17 cellular contexts compared by ENCODE assay signal in the genomic region with DNA sequence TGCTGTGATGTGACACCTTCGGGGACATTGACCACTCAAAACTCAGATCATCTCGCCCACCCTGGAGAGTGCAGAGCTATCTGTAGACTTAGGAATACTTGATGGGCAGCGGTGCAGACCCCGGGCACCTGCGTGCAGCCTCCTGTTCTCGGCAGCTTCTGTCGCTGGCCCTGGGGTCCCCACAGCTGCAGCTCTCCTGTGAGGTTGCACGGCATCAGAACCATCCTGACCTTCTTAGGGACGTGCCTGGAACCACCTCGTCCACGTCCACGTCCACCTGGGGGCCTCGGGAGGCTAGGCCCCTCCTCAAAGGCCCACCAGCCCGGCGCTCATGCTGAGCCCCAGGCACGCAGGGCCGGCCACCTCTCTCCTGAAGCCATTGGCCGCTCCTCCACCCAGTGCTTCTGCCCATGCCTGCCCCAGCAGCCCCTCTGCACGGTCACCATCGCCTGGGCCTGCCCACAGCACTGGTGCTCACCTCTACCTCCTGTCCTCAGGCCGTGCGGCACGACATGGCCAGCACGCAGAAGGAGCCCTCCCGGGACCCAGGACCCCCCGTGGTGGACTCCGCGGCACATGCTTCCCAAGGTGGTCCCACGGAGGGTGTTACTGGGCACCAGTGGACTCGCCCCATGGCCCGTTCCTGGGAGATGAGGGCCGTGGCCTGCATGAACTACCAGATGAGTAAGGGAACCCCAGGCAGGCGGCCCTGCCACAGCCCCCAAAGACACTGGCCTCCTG. TPM values are rescaled to one million over a fixed set of nuclear protein-coding genes. Genes with fewer than 3 reads are reported as not detected.
A peak's percentile ranks its signal among the peaks of the same experiment; 100 is the strongest.
DNase-seq lines count a peak whose midpoint lies in the region; ATAC-seq and TF ChIP-seq lines count a peak whose summit lies in the region.
"Had no signal": no experiment of that assay in that cellular context is flagged by ENCODE, and none has a peak within 500 bp of the region (broad histone marks: within the 10 kb centered on the region; RNA-seq: fewer than 3 reads in every experiment).

No MANE protein-coding gene starts in this region.

- H3K4me2 ChIP-seq in GM23338, result no peak overlapping the region

- no peak for TF ChIP-seq CTCF in GM23338 (conservative IDR thresholded peaks at IDR 0.05; ENCODE audit: low read depth in 2 of 2)
- TF ChIP-seq CTCF in RWPE1 (conservative IDR thresholded peaks at IDR 0.05; ENCODE audit: low read depth), result no peak
- no peak for TF ChIP-seq CTCF in right lobe of liver (IDR thresholded peaks at IDR 0.05)
- TF ChIP-seq CTCF in sigmoid colon (IDR thresholded peaks at IDR 0.05), result no peak

- H3K27me3 Mint-ChIP-seq in GM23338 (ENCODE audit: insufficient read depth, low read depth, poor library complexity), result peaks cover 16% of the 10 kb centered on the region
- H3K27me3 Mint-ChIP-seq: activated CD8-positive, alpha-beta T cell treated with anti-CD3 and anti-CD28 coated beads for 36 hours; brain; CD4-positive, alpha-beta memory T cell had no signal

- H4K20me1 ChIP-seq in GM23338 (replicated peaks; ENCODE audit: insufficient read depth), result 0 out of 2 replicates have a peak, but pooled peaks cover 6% of the 10 kb centered on the region

- H3F3A ChIP-seq in GM23338 (replicated peaks; ENCODE audit: low read depth), result 0 out of 2 replicates have a peak, but pooled peaks cover 8% of the 10 kb centered on the region

- DNase-seq in GM23338 (ENCODE audit: low spot score) (no peak), RWPE1 (ENCODE audit: low spot score) (no peak), right lobe of liver (peak; percentile 30 to 62 (median 52)), sigmoid colon (peak; percentile 61), ureter (ENCODE audit: low spot score) (no peak), NK-92 (lab: John Stamatoyannopoulos, UW; ENCODE audit: unreplicated experiment) (no peak)
- DNase-seq: activated CD8-positive, alpha-beta T cell treated with anti-CD3 and anti-CD28 coated beads for 36 hours; DMS79; NCI-H1092; NCI-H774; PC-3 had no signal

- no peaks in the 10 kb centered on the region; the same call in 2 of the 3 replicates for H3K36me3 Mint-ChIP-seq in GM23338 (ENCODE audit: low read depth)

- no peak for ATAC-seq in GM23338
- ATAC-seq in right lobe of liver, result no peak
- ATAC-seq in HG03045 (IDR thresholded peaks at IDR 0.05; ENCODE audit: unreplicated experiment), result no peak
- ATAC-seq: activated CD8-positive, alpha-beta T cell treated with anti-CD3 and anti-CD28 coated beads for 36 hours had no signal

- H3K4me3 ChIP-seq in GM23338 (no peak overlapping the region), right lobe of liver (no peak overlapping the region), sigmoid colon (no peak overlapping the region)
- H3K4me3 ChIP-seq: SJSA1 had no signal

- POLR2A ChIA-PET in RWPE1 (lab: Yijun Ruan, JAX; ENCODE audit: low non-redundant PET), result no interaction called here

- H3K4me1 Mint-ChIP-seq in GM23338, result peaks cover 22% of the 10 kb centered on the region
- H3K4me1 Mint-ChIP-seq: CD4-positive, alpha-beta memory T cell had no signal

- TF ChIP-seq EP300 in sigmoid colon (IDR thresholded peaks at IDR 0.05), result no peak

- H3K27ac ChIP-seq in GM23338 (ENCODE audit: low read depth) (no peak overlapping the region), RWPE1 (peak overlapping the region; percentile 97), right lobe of liver (peak overlapping the region in 2 of 3 donors; percentile 44 to 70), sigmoid colon (no peak overlapping the region)
- H3K27ac ChIP-seq: SJSA1, VCaP had no signal

- H3K9me2 ChIP-seq in GM23338 (ENCODE audit: insufficient read depth), result no peaks in the 10 kb centered on the region

- no peaks in the 10 kb centered on the region for H3K27me3 ChIP-seq in GM23338 (ENCODE audit: insufficient read depth)
- H3K27me3 ChIP-seq in right lobe of liver, result no peaks in the 10 kb centered on the region
- peaks cover 0 to 13% (median 0%) of the 10 kb centered on the region in 3 donors for H3K27me3 ChIP-seq in sigmoid colon
- H3K27me3 ChIP-seq: SJSA1 had no signal

- intact Hi-C loops in right lobe of liver (cut with DNase I) (no loop called here), sigmoid colon (cut with DNase I) (no loop called here)

- no peaks in the 10 kb centered on the region for H3K36me3 ChIP-seq in GM23338 (ENCODE audit: insufficient read depth)
- H3K36me3 ChIP-seq in right lobe of liver, result peaks cover 0 to 9% (median 0%) of the 10 kb centered on the region in 4 donors
- peaks cover 0 to 30% (median 13%) of the 10 kb centered on the region in 4 donors for H3K36me3 ChIP-seq in sigmoid colon

- CTCF ChIA-PET in RWPE1 (lab: Yijun Ruan, JAX), result interaction anchor here (0.6 to 1.7 kb wide), 2 partner anchors 9 to 36 kb away, joined by 3 to 6 read pairs; no protein-coding TSS in a partner anchor

- H2AFZ ChIP-seq in GM23338, result no peak overlapping the region

- H3K27ac Mint-ChIP-seq in GM23338, result peak overlapping the region; percentile 77
- H3K27ac Mint-ChIP-seq: activated CD8-positive, alpha-beta T cell treated with anti-CD3 and anti-CD28 coated beads for 36 hours; CD4-positive, alpha-beta memory T cell; T-helper 1 cell treated with Interleukin-12 subunit alpha and Interleukin-12 subunit beta and Interleukin-4 antibody, amounts not matched to agents 30 μg/mL and 1 μg/mL, for 36 hours had no signal

- no peaks in the 10 kb centered on the region for H3K79me2 ChIP-seq in GM23338 (replicated peaks; ENCODE audit: insufficient read depth)

- H3K4me1 ChIP-seq in GM23338 (ENCODE audit: insufficient read depth), result peaks cover 13% of the 10 kb centered on the region
- peaks cover 0 to 40% (median 27%) of the 10 kb centered on the region in 4 donors for H3K4me1 ChIP-seq in right lobe of liver
- peaks cover 0 to 41% (median 29%) of the 10 kb centered on the region in 4 donors for H3K4me1 ChIP-seq in sigmoid colon

- no peak for TF ChIP-seq POLR2A in right lobe of liver (IDR thresholded peaks at IDR 0.05)
- no peak for TF ChIP-seq POLR2A in sigmoid colon (IDR thresholded peaks at IDR 0.05)

- H3K9me3 ChIP-seq in right lobe of liver, result no peaks in the 10 kb centered on the region
- H3K9me3 ChIP-seq in sigmoid colon, result no peaks in the 10 kb centered on the region
- H3K9me3 ChIP-seq: SJSA1 had no signal

- no peaks in the 10 kb centered on the region for H3K9me3 Mint-ChIP-seq in GM23338
- H3K9me3 Mint-ChIP-seq: activated CD8-positive, alpha-beta T cell treated with anti-CD3 and anti-CD28 coated beads for 36 hours; brain; CD4-positive, alpha-beta memory T cell; T-helper 1 cell treated with Interleukin-12 subunit alpha and Interleukin-12 subunit beta and Interleukin-4 antibody, amounts not matched to agents 30 μg/mL and 1 μg/mL, for 36 hours had no signal

- H3K4me3 Mint-ChIP-seq in GM23338, result no peak overlapping the region
- H3K4me3 Mint-ChIP-seq: activated CD8-positive, alpha-beta T cell treated with anti-CD3 and anti-CD28 coated beads for 36 hours; CD4-positive, alpha-beta memory T cell; T-helper 1 cell treated with Interleukin-12 subunit alpha and Interleukin-12 subunit beta and Interleukin-4 antibody, amounts not matched to agents 30 μg/mL and 1 μg/mL, for 36 hours had no signal

- 88% methylated on average over 5 of the region's 33 CpGs for WGBS in right lobe of liver (ENCODE audit: insufficient coverage, low coverage, low lambda C conversion rate, missing lambda C conversion rate)
- WGBS in sigmoid colon, 2 donors, result 92 to 95% methylated on average over 33 of the region's 33 CpGs

TF ChIP-seq in GM23338, 12 proteins besides CTCF, POLR2A, EP300 and RAD21 (continues in another document):
- TF ChIP-seq, protein P1, sequence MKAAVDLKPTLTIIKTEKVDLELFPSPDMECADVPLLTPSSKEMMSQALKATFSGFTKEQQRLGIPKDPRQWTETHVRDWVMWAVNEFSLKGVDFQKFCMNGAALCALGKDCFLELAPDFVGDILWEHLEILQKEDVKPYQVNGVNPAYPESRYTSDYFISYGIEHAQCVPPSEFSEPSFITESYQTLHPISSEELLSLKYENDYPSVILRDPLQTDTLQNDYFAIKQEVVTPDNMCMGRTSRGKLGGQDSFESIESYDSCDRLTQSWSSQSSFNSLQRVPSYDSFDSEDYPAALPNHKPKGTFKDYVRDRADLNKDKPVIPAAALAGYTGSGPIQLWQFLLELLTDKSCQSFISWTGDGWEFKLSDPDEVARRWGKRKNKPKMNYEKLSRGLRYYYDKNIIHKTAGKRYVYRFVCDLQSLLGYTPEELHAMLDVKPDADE (IDR thresholded peaks at IDR 0.05), result no peak
- no peak for TF ChIP-seq NANOG (IDR thresholded peaks at IDR 0.05; ENCODE audit: borderline replicate concordance)
- TF ChIP-seq ZNF331 (CRISPR knock-in tag; IDR thresholded peaks at IDR 0.05; ENCODE audit: low read depth), result no peak
- no peak for TF ChIP-seq EZH2phosphoT487 (IDR thresholded peaks at IDR 0.05; ENCODE audit: unreplicated experiment)

RNA-seq across cellular contexts. Expression of a gene that starts 2.3 kb away (rescaled TPM):
- 6.8 and 11.2 TPM in 2 replicates for total RNA-seq in GM23338 (2014; rRNA removed; shearing (Covaris generic))
- polyA plus RNA-seq in GM23338 (2016; fragmentation: Nextera tagmentation; extraction: Ambion mirVana), result 3.5 and 4.0 TPM in 2 replicates
- total RNA-seq in right lobe of liver, result under 1 TPM; 0.43 to 0.70 (median 0.56) TPM
- 1 to 10 TPM in 1 of 4 donors, under 1 TPM in 3; 0.27 to 1.4 (median 0.43) TPM for total RNA-seq in sigmoid colon
- under 1 TPM; 0.46 to 0.80 (median 0.60) TPM for polyA plus RNA-seq in sigmoid colon
- 0.65 TPM for total RNA-seq in ureter

RNA-seq across cellular contexts. Expression of a gene that starts 7.6 kb away (rescaled TPM):
- 131 and 153 TPM in 2 replicates for total RNA-seq in GM23338 (2014; rRNA removed; shearing (Covaris generic))
- polyA plus RNA-seq in GM23338 (2016; fragmentation: Nextera tagmentation; extraction: Ambion mirVana), result 223 and 225 TPM in 2 replicates
- total RNA-seq in right lobe of liver, result 100 to 1,000 TPM in 1 of 6 experiments, 10 to 100 TPM in 5; 22.7 to 126 (median 32.6) TPM
- 100 to 1,000 TPM; 101 to 163 (median 157) TPM for total RNA-seq in sigmoid colon
- 100 to 1,000 TPM in 1 of 3 donors, 10 to 100 TPM in 2; 79.5 to 132 (median 87.1) TPM for polyA plus RNA-seq in sigmoid colon
- total RNA-seq in ureter, result 48.3 TPM

RNA-seq across cellular contexts. Expression of a gene that starts 13.1 kb away (rescaled TPM):
- 53.2 and 64.3 TPM in 2 replicates for total RNA-seq in GM23338 (2014; rRNA removed; shearing (Covaris generic))
- polyA plus RNA-seq in GM23338 (2016; fragmentation: Nextera tagmentation; extraction: Ambion mirVana) (67.7 and 80.2 TPM in 2 replicates), sigmoid colon (100 to 1,000 TPM; 106 to 132 (median 131) TPM)
- total RNA-seq in right lobe of liver (100 to 1,000 TPM in 2 of 6 experiments, 10 to 100 TPM in 4; 48.8 to 130 (median 76.7) TPM), sigmoid colon (10 to 100 TPM; 52.1 to 63.4 (median 55.6) TPM), ureter (40.4 TPM)

RNA-seq across cellular contexts. Expression of a gene that starts 20.7 kb away (rescaled TPM):
- total RNA-seq in GM23338 (2014; rRNA removed; shearing (Covaris generic)), result 42.2 and 44.4 TPM in 2 replicates
- polyA plus RNA-seq in GM23338 (2016; fragmentation: Nextera tagmentation; extraction: Ambion mirVana) (25.9 and 26.3 TPM in 2 replicates), sigmoid colon (10 to 100 TPM in 1 of 3 donors, 1 to 10 TPM in 2; 5.4 to 49.0 (median 7.2) TPM)
- total RNA-seq in right lobe of liver (10 to 100 TPM in 4 of 6 experiments, 1 to 10 TPM in 2; 7.2 to 18.1 (median 11.8) TPM), sigmoid colon (10 to 100 TPM in 3 of 4 donors, 1 to 10 TPM in 1; 6.6 to 37.1 (median 13.7) TPM), ureter (53.3 TPM)

RNA-seq across cellular contexts. Expression of a gene that starts 38.6 kb away (rescaled TPM):
- 24.2 and 24.6 TPM in 2 replicates for total RNA-seq in GM23338 (2014; rRNA removed; shearing (Covaris generic))
- polyA plus RNA-seq in GM23338 (2016; fragmentation: Nextera tagmentation; extraction: Ambion mirVana) (11.2 and 12.0 TPM in 2 replicates), sigmoid colon (10 to 100 TPM; 28.8 to 41.2 (median 38.3) TPM)
- total RNA-seq in right lobe of liver (10 to 100 TPM in 5 of 6 experiments, 1 to 10 TPM in 1; 10.0 to 14.1 (median 12.0) TPM), sigmoid colon (10 to 100 TPM; 16.8 to 32.7 (median 17.9) TPM), ureter (39.2 TPM)

Comparison
In these comparisons a context has a peak if more than half of its experiments do, and no peak if none do; other contexts are left out.
1. DNase-seq: peak in right lobe of liver (3 of 3) and sigmoid colon (single experiment); none in GM23338 (single experiment), RWPE1 (single experiment), ureter (single experiment) and NK-92 (single experiment).
2. H3K27ac ChIP-seq: peak in RWPE1 (single experiment) and right lobe of liver (2 of 3); none in GM23338 (single experiment) and sigmoid colon (0 of 4).